Comparison of ENCODE assay signal across 8 cellular contexts in genomic region chr14:61837336-61838229, GRCh38. TPM values are rescaled to one million over a fixed set of nuclear protein-coding genes. Genes with fewer than 3 reads are reported as not detected.
DNase-seq lines count a peak whose midpoint lies in the region; ATAC-seq and TF ChIP-seq lines count a peak whose summit lies in the region.

No MANE protein-coding gene starts in this region.

- H3K4me1 Mint-ChIP-seq in Caco-2 (ENCODE audit: low read depth, unreplicated experiment) (no peaks in the 10 kb centered on the region), nephron (peaks cover 26% of the 10 kb centered on the region)

- TF ChIP-seq CTCF in Caco-2 (IDR thresholded peaks at IDR 0.05; ENCODE audit: insufficient read depth in 1 of 2, low read depth in 1 of 2, low read length in 1 of 2, severe bottlenecking in 1 of 2, unreplicated experiment in 1 of 2) (peak; percentile 83 to 90), GM20000 (IDR thresholded peaks at IDR 0.05; ENCODE audit: extremely low read depth, missing control alignments) (peak; percentile 77), esophagus muscularis mucosa (IDR thresholded peaks at IDR 0.05) (peak; percentile 93 to 95 (median 95)), nephron (IDR thresholded peaks at IDR 0.05; ENCODE audit: unreplicated experiment in 3 of 3) (peak; percentile 92 to 95 (median 94))

- no peak for TF ChIP-seq POLR2A in esophagus muscularis mucosa (IDR thresholded peaks at IDR 0.05; ENCODE audit: low read depth)

- POLR2A ChIA-PET in Caco-2 (lab: Charles Lee) = no interaction called here

- no peaks in the 10 kb centered on the region for H3K36me3 ChIP-seq in Caco-2 (ENCODE audit: control insufficient read depth, insufficient read depth, low read length)
- H3K36me3 ChIP-seq in esophagus muscularis mucosa = no peaks in the 10 kb centered on the region

- H3K4me3 ChIP-seq in Caco-2 (ENCODE audit: low read depth, low read length) = no peak overlapping the region
- no peak overlapping the region for H3K4me3 ChIP-seq in esophagus muscularis mucosa

- H3K27ac Mint-ChIP-seq in Caco-2 (ENCODE audit: unreplicated experiment) (no peak overlapping the region), nephron (no peak overlapping the region)

- H3K9me3 ChIP-seq in Caco-2 (no peaks in the 10 kb centered on the region), esophagus muscularis mucosa (no peaks in the 10 kb centered on the region)

- no peaks in the 10 kb centered on the region for H3K4me1 ChIP-seq in Caco-2
- no peaks in the 10 kb centered on the region for H3K4me1 ChIP-seq in esophagus muscularis mucosa

- H3K27me3 Mint-ChIP-seq in Caco-2 (ENCODE audit: insufficient read depth, unreplicated experiment) (peaks cover 5% of the 10 kb centered on the region), nephron (ENCODE audit: low read depth) (peaks cover 4% of the 10 kb centered on the region)

- intact Hi-C loops in Caco-2 (cut with micrococcal nuclease; ENCODE audit: unreplicated experiment) = loop anchor here (1.0 to 5.0 kb wide), 6 partner anchors 75 to 568 kb away; partner anchors contain the start of gene SNAPC1
- intact Hi-C loops in esophagus muscularis mucosa (cut with DNase I) = loop anchor here (1.0 to 10.0 kb wide), 3 partner anchors 73 to 543 kb away; partner anchors contain the start of gene SNAPC1

- peak; percentile 97 for ATAC-seq in stimulated activated naive CD8-positive, alpha-beta T cell treated with anti-CD3 and anti-CD28 coated beads, Interleukin-15, Interleukin-2, amounts not matched to agents 100 U/mL and 50 U/mL, for 24 hours

- no peak overlapping the region for H3K27ac ChIP-seq in esophagus muscularis mucosa (replicated peaks in 1 of 4)

- 42% methylated on average over 10 of the region's 10 CpGs for WGBS in esophagus muscularis mucosa

- no peak for TF ChIP-seq EP300 in esophagus muscularis mucosa (IDR thresholded peaks at IDR 0.05)

- H3K27me3 ChIP-seq in Caco-2 (replicated peaks; ENCODE audit: control insufficient read depth, insufficient read depth, low read length) (no peaks in the 10 kb centered on the region), esophagus muscularis mucosa (no peaks in the 10 kb centered on the region)

- no TSS peak for BruUV-seq in Caco-2 (replicated peaks; lab: Mats Ljungman, UMichigan)

- H3K9me3 Mint-ChIP-seq in Caco-2 (ENCODE audit: unreplicated experiment) (no peaks in the 10 kb centered on the region), nephron (peaks cover 2% of the 10 kb centered on the region)

- CTCF ChIA-PET in Caco-2 (lab: Charles Lee) = interaction anchor here (0.8 to 1.0 kb wide), 4 partner anchors 76 to 541 kb away, joined by 3 to 6 read pairs (median 4); partner anchors contain the start of gene SNAPC1

- DNase-seq in Caco-2 (peak; percentile 68 to 83), GM20000 (ENCODE audit: low spot score) (peak; percentile 72), HUDEP-2 (lab: John Stamatoyannopoulos, UW; ENCODE audit: unreplicated experiment in 76 of 76) (peak in 59 of 76 experiments; percentile 1 to 67 (median 34)), OCI-M1 (lab: John Stamatoyannopoulos, UW) (peak; percentile 78), activated T-cell treated with anti-CD3 and anti-CD28 coated beads for 1 hour (ENCODE audit: low read depth) (peak; percentile 64), esophagus muscularis mucosa (ENCODE audit: extremely low spot score) (no peak)
- peak; percentile 81 for DNase-seq in stimulated activated naive CD8-positive, alpha-beta T cell treated with anti-CD3 and anti-CD28 coated beads, Interleukin-15, Interleukin-2, amounts not matched to agents 100 U/mL and 50 U/mL, for 24 hours

- no peaks in the 10 kb centered on the region for H3K36me3 Mint-ChIP-seq in Caco-2 (ENCODE audit: insufficient read depth, unreplicated experiment)
- H3K36me3 Mint-ChIP-seq in nephron (ENCODE audit: low read depth) = no peaks in the 10 kb centered on the region

- no peak overlapping the region for H3K4me3 Mint-ChIP-seq in Caco-2 (ENCODE audit: unreplicated experiment)
- H3K4me3 Mint-ChIP-seq in nephron = no peak overlapping the region

RNA-seq across cellular contexts. Expression of gene SYT16, which starts 25.1 kb away (rescaled TPM):
- total RNA-seq in Caco-2 (2022) = 0.68 and 1.00 TPM in 2 replicates
- total RNA-seq in esophagus muscularis mucosa = under 1 TPM in 1 of 4 donors, not detected in 3; under 0.01 TPM
